ENCODE assay signal across 13 cellular contexts in genomic region chr17:83190601-83191387, GRCh38.
DNase-seq lines count a peak whose midpoint lies in the region; ATAC-seq lines count a peak whose summit lies in the region.
"Had no signal": no experiment of that assay in that cellular context is flagged by ENCODE, and none has a peak within 500 bp of the region (broad histone marks: within the 10 kb centered on the region; RNA-seq: fewer than 3 reads in every experiment).

No MANE protein-coding gene starts in this region.

- peak in 1 of 5 donors; percentile 34 for DNase-seq in CD8-positive, alpha-beta memory T cell
- DNase-seq in SJSA1 (ENCODE audit: low read depth in 1 of 2, low spot score in 2 of 2) (peak in 1 of 2 experiments; percentile 42), left lobe of liver (ENCODE audit: low spot score) (peak; percentile 38), mesendoderm (no peak), pons (ENCODE audit: low spot score) (no peak)
- no peak for DNase-seq in stimulated activated naive CD4-positive, alpha-beta T cell (lab: John Stamatoyannopoulos, UW)
- DNase-seq: OCI-M1, SW 1271 had no signal

- H2BK5ac ChIP-seq in mesendoderm (ENCODE audit: low read length) = no peak overlapping the region

- WGBS in mesendoderm (ENCODE audit: extremely low coverage, insufficient coverage, low lambda C conversion rate) = no CpG with 5 or more reads among the region's 21 CpGs

- H3K56ac ChIP-seq in mesendoderm (ENCODE audit: low read length) = no peak overlapping the region

- peaks cover 5% of the 10 kb centered on the region for H3K4me1 ChIP-seq in CD8-positive, alpha-beta memory T cell (ENCODE audit: insufficient read depth, low read length)
- H3K4me1 ChIP-seq in SJSA1 (replicated peaks) (peaks cover 57% of the 10 kb centered on the region), skeletal muscle satellite cell (ENCODE audit: control insufficient read depth, insufficient read depth, low read length) (peaks cover 61% of the 10 kb centered on the region), mesendoderm (ENCODE audit: control insufficient read depth, low read depth, low read length) (no peaks in the 10 kb centered on the region)

- peaks cover 9 to 23% (median 16%) of the 10 kb centered on the region in 3 donors for H3K4me1 Mint-ChIP-seq in CD8-positive, alpha-beta memory T cell

- H3K79me1 ChIP-seq in mesendoderm (ENCODE audit: low read length) = no peaks in the 10 kb centered on the region

- H3K18ac ChIP-seq in mesendoderm (ENCODE audit: low read length) = no peak overlapping the region

- no peak overlapping the region for H2BK15ac ChIP-seq in mesendoderm (replicated peaks; ENCODE audit: low read depth)

- peaks cover 0 to 7% of the 10 kb centered on the region in 2 donors for H3K27me3 Mint-ChIP-seq in CD8-positive, alpha-beta memory T cell

- no peak overlapping the region for H2AK5ac ChIP-seq in mesendoderm (ENCODE audit: low read length)

- POLR2A ChIA-PET in CD8-positive, alpha-beta memory T cell (lab: Charles Lee) = no interaction called here

- H2BK120ac ChIP-seq in mesendoderm (ENCODE audit: low read depth, low read length) = no peak overlapping the region

- H3K4me2 ChIP-seq in skeletal muscle satellite cell (ENCODE audit: low read length) = no peak overlapping the region
- no peak overlapping the region for H3K4me2 ChIP-seq in mesendoderm (ENCODE audit: low read length)

- H4K5ac ChIP-seq in mesendoderm (ENCODE audit: low read length) = no peak overlapping the region

- peak overlapping the region; percentile 54 for H3K9ac ChIP-seq in skeletal muscle satellite cell (ENCODE audit: low read depth, low read length)
- no peak overlapping the region for H3K9ac ChIP-seq in mesendoderm (ENCODE audit: low read length)

- H3K36me3 Mint-ChIP-seq in CD8-positive, alpha-beta memory T cell = peaks cover 0 to 3% (median 0%) of the 10 kb centered on the region in 3 donors

- no peaks in the 10 kb centered on the region for H3K9me3 ChIP-seq in CD8-positive, alpha-beta memory T cell (ENCODE audit: low read length)
- H3K9me3 ChIP-seq in SJSA1 (replicated peaks) (peaks cover 13% of the 10 kb centered on the region), skeletal muscle satellite cell (replicated peaks; ENCODE audit: low read length) (no peaks in the 10 kb centered on the region)

- no peak overlapping the region for H3K4me3 Mint-ChIP-seq in CD8-positive, alpha-beta memory T cell
- H3K4me3 Mint-ChIP-seq: neural crest cell had no signal

- H3K4ac ChIP-seq in mesendoderm (ENCODE audit: low read depth, low read length) = no peak overlapping the region

- H3K36me3 ChIP-seq in CD8-positive, alpha-beta memory T cell (ENCODE audit: insufficient read depth, low read length) = no peaks in the 10 kb centered on the region
- H3K36me3 ChIP-seq in SJSA1 (no peaks in the 10 kb centered on the region), skeletal muscle satellite cell (ENCODE audit: insufficient read depth, low read length) (no peaks in the 10 kb centered on the region), mesendoderm (ENCODE audit: control insufficient read depth, insufficient read depth, low read length) (no peaks in the 10 kb centered on the region)
- H3K36me3 ChIP-seq: BLaER1 treated with 17β-estradiol and CSF1 and Interleukin-3, amounts not matched to agents 10 nM and 100 nM had no signal

- peak overlapping the region in 5 of 8 donors; percentile 41 to 85 (median 68) for H3K27ac Mint-ChIP-seq in CD8-positive, alpha-beta memory T cell

- H3K27me3 ChIP-seq in CD8-positive, alpha-beta memory T cell (ENCODE audit: insufficient read depth, low read length, poor library complexity, severe bottlenecking) = no peaks in the 10 kb centered on the region
- H3K27me3 ChIP-seq in SJSA1 (replicated peaks) (no peaks in the 10 kb centered on the region), skeletal muscle satellite cell (ENCODE audit: control insufficient read depth, insufficient read depth, low read length) (no peaks in the 10 kb centered on the region), mesendoderm (ENCODE audit: insufficient read depth, low read length, poor library complexity) (no peaks in the 10 kb centered on the region)
- H3K27me3 ChIP-seq: BLaER1 treated with 17β-estradiol and CSF1 and Interleukin-3, amounts not matched to agents 10 nM and 100 nM had no signal

- H3K23ac ChIP-seq in mesendoderm (ENCODE audit: low read length) = no peak overlapping the region

- H4K8ac ChIP-seq in mesendoderm (ENCODE audit: low read depth, low read length) = no peak overlapping the region

- no peaks in the 10 kb centered on the region for H3K79me2 ChIP-seq in mesendoderm (ENCODE audit: control insufficient read depth, insufficient read depth, low read length)

- no peaks in the 10 kb centered on the region for H3K9me3 Mint-ChIP-seq in CD8-positive, alpha-beta memory T cell

- CTCF ChIA-PET in CD8-positive, alpha-beta memory T cell (lab: Charles Lee) = no interaction called here

- ATAC-seq in left lobe of liver = no peak
- ATAC-seq in GM19351 (IDR thresholded peaks at IDR 0.05; ENCODE audit: unreplicated experiment) = no peak
- ATAC-seq: HCT116 had no signal

- no peak overlapping the region for H3K27ac ChIP-seq in CD8-positive, alpha-beta memory T cell (ENCODE audit: low read depth, low read length)
- peak overlapping the region; percentile 88 for H3K27ac ChIP-seq in SJSA1
- no peak overlapping the region for H3K27ac ChIP-seq in mesendoderm (ENCODE audit: low read depth, low read length)

- no peak overlapping the region for H3K4me3 ChIP-seq in CD8-positive, alpha-beta memory T cell (ENCODE audit: low read length)
- no peak overlapping the region for H3K4me3 ChIP-seq in SJSA1
- H3K4me3 ChIP-seq in skeletal muscle satellite cell (ENCODE audit: low read length) = no peak overlapping the region
- no peak overlapping the region for H3K4me3 ChIP-seq in mesendoderm (ENCODE audit: low read length)
- H3K4me3 ChIP-seq: BLaER1 treated with 17β-estradiol and CSF1 and Interleukin-3, amounts not matched to agents 10 nM and 100 nM had no signal
